In the genomic region with DNA sequence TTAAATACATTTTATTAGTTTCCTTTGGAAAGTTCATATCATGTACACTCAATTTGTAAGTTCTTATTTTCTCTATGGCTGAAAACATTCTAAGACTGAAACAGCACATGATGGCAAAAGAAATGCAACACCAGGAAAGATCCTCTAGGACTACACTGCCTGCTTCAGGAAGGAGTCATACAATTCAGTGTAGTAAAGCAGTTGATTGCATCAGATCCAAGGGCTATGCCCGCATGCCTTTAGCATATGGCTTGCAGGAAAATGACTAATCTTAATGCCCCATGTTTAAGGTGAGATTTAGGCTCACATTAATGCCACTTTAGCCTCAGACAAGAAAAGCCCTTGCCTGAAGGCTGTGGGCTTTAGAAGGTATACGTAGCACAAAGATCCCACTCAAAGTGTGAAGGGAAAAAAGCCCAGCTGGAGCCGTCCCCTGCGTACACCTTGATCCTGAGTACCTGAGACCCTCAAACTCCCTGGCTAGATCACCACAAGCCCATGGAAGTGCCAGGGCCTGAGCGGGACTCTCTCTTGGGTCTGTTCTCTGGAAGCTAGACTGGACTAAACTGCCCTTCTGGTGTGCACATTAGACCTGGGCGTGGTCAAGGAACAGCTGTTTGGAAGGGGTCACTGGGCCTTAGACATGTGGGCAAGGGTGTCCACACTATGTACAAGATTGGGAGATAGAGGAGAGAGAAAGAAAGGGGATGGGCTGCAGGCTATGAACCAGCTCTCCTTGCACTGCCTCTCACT, we compare ENCODE assay signal across 16 cellular contexts. TPM values are rescaled to one million over a fixed set of nuclear protein-coding genes. Genes with fewer than 3 reads are reported as not detected.
DNase-seq lines count a peak whose midpoint lies in the region; ATAC-seq and TF ChIP-seq lines count a peak whose summit lies in the region.
"Had no signal": no experiment of that assay in that cellular context is flagged by ENCODE, and none has a peak within 500 bp of the region (broad histone marks: within the 10 kb centered on the region; RNA-seq: fewer than 3 reads in every experiment).

No MANE protein-coding gene starts in this region.

- H2BK20ac ChIP-seq in H9 (ENCODE audit: low read depth, low read length, poor library complexity, severe bottlenecking) = no peak overlapping the region

- no peak overlapping the region for H2AFZ ChIP-seq in H9 (ENCODE audit: low read length)

- no CpG with 5 or more reads among the region's 6 CpGs for WGBS in H9 (ENCODE audit: extremely low coverage, insufficient read length, low lambda C conversion rate)
- 90 to 92% methylated on average over 6 of the region's 6 CpGs for WGBS in endodermal cell (ENCODE audit: insufficient coverage in 1 of 2, insufficient read length in 1 of 2), 2 experiments
- WGBS in psoas muscle, 3 donors = 83 to 94% (median 86%) methylated on average over 6 of the region's 6 CpGs

- H3K36me3 Mint-ChIP-seq in H9 (ENCODE audit: insufficient read depth in 1 of 3, low read depth in 3 of 3) (no peaks in the 10 kb centered on the region), endodermal cell (ENCODE audit: low read depth) (no peaks in the 10 kb centered on the region)

- ATAC-seq in psoas muscle = peak; percentile 36 to 82 (median 64)
- ATAC-seq: effector memory CD8-positive, alpha-beta T cell had no signal

- H3K9me3 ChIP-seq in H9 (ENCODE audit: control insufficient read depth, low read depth, low read length) (no peaks in the 10 kb centered on the region), endodermal cell (ENCODE audit: control insufficient read depth, low read length) (no peaks in the 10 kb centered on the region), psoas muscle (no peaks in the 10 kb centered on the region)
- H3K9me3 ChIP-seq: adrenal gland, stomach had no signal

- H3K27me3 Mint-ChIP-seq in H9 (ENCODE audit: low read depth) (no peaks in the 10 kb centered on the region), endodermal cell (ENCODE audit: insufficient read depth) (no peaks in the 10 kb centered on the region)
- H3K27me3 Mint-ChIP-seq: effector memory CD8-positive, alpha-beta T cell had no signal

- H4K20me1 ChIP-seq in H9 (ENCODE audit: control insufficient read depth, insufficient read depth, insufficient read length) = no peaks in the 10 kb centered on the region

- H3K27me3 ChIP-seq in H9 (ENCODE audit: insufficient read depth, low read length) = no peaks in the 10 kb centered on the region
- H3K27me3 ChIP-seq in endodermal cell (ENCODE audit: control insufficient read depth, insufficient read depth, low read length, poor library complexity, severe bottlenecking) = no peaks in the 10 kb centered on the region
- H3K27me3 ChIP-seq in psoas muscle (ENCODE audit: insufficient read depth in 3 of 3, low read length in 2 of 3) = no peaks in the 10 kb centered on the region
- H3K27me3 ChIP-seq: adrenal gland, stomach had no signal

- no peak overlapping the region for H2AK5ac ChIP-seq in H9 (ENCODE audit: insufficient read length, low read length)

- no peak overlapping the region for H2BK15ac ChIP-seq in H9 (ENCODE audit: low read depth, low read length)

- H3K4me1 Mint-ChIP-seq in H9 = no peaks in the 10 kb centered on the region
- peaks cover 5% of the 10 kb centered on the region for H3K4me1 Mint-ChIP-seq in endodermal cell

- no peak overlapping the region for H4K91ac ChIP-seq in H9 (ENCODE audit: insufficient read length, low read depth, low read length)

- H3K4me3 ChIP-seq in endodermal cell (ENCODE audit: low read length) (no peak overlapping the region), psoas muscle (no peak overlapping the region)
- H3K4me3 ChIP-seq: adrenal gland, stomach had no signal

- H2BK120ac ChIP-seq in H9 (ENCODE audit: low read depth, low read length, poor library complexity, severe bottlenecking) = no peak overlapping the region

- H3K9ac ChIP-seq in H9 (ENCODE audit: extremely low read depth, insufficient read length, low read length) (no peak overlapping the region), endodermal cell (ENCODE audit: extremely low read depth, low read length, poor library complexity, severe bottlenecking) (no peak overlapping the region)

- no peaks in the 10 kb centered on the region for H3K79me1 ChIP-seq in H9 (ENCODE audit: insufficient read depth, low read depth, low read length, poor library complexity, severe bottlenecking)

- no peak overlapping the region for H3K4me3 Mint-ChIP-seq in H9
- H3K4me3 Mint-ChIP-seq in endodermal cell = no peak overlapping the region
- H3K4me3 Mint-ChIP-seq: effector memory CD8-positive, alpha-beta T cell had no signal

- H3K56ac ChIP-seq in H9 (ENCODE audit: insufficient read length, low read depth, low read length) = no peak overlapping the region

- H3K36me3 ChIP-seq in endodermal cell (ENCODE audit: control insufficient read depth, insufficient read depth, low read length) (no peaks in the 10 kb centered on the region), psoas muscle (ENCODE audit: insufficient read depth in 1 of 2, low read depth in 1 of 2) (no peaks in the 10 kb centered on the region)
- H3K36me3 ChIP-seq: adrenal gland had no signal

- intact Hi-C loops in psoas muscle (cut with DNase I) = no loop called here

- H3K79me2 ChIP-seq in H9 (ENCODE audit: insufficient read depth, low read length) = no peaks in the 10 kb centered on the region

- no peaks in the 10 kb centered on the region for H3K4me1 ChIP-seq in H9 (ENCODE audit: insufficient read depth, low read length)
- H3K4me1 ChIP-seq in endodermal cell (ENCODE audit: control insufficient read depth, insufficient read depth, low read length) = no peaks in the 10 kb centered on the region
- H3K4me1 ChIP-seq in psoas muscle = peaks cover 1% of the 10 kb centered on the region
- H3K4me1 ChIP-seq: adrenal gland, stomach had no signal

- no peak overlapping the region for H2BK12ac ChIP-seq in H9 (ENCODE audit: insufficient read length, low read depth, low read length)

- no peaks in the 10 kb centered on the region for H3K23me2 ChIP-seq in H9 (ENCODE audit: insufficient read length, low read depth, low read length, poor library complexity, severe bottlenecking)

- H2BK5ac ChIP-seq in H9 (ENCODE audit: insufficient read length, low read length) = no peak overlapping the region

- H3K9me3 Mint-ChIP-seq in H9 = no peaks in the 10 kb centered on the region
- H3K9me3 Mint-ChIP-seq in endodermal cell = no peaks in the 10 kb centered on the region

- DNase-seq in H9 (no peak), NCI-H82 treated with DMSO at 0.1 percent for 48 hours (lab: John Stamatoyannopoulos, UW; ENCODE audit: unreplicated experiment) (peak; percentile 69), endodermal cell (no peak), psoas muscle (no peak), AG08396 (ENCODE audit: low spot score) (no peak), DMS79 treated with DMSO at 0.1 percent for 48 hours (lab: John Stamatoyannopoulos, UW) (no peak)
- no peak for DNase-seq in stimulated activated CD4-positive, alpha-beta T cell treated with anti-CD3 and anti-CD28 coated beads, Interleukin-2, amount 100 ng/mL, for 24 hours
- DNase-seq: adrenal gland; DMS79; effector memory CD8-positive, alpha-beta T cell; midbrain; NCI-H1105 treated with DMSO at 0.1 percent for 48 hours; stimulated activated CD4-positive, alpha-beta T cell treated with anti-CD3 and anti-CD28 coated beads, Interleukin-4, amount 100 ng/mL, for 4 hours; stomach; T-helper 9 cell had no signal

- no peak overlapping the region for H3K18ac ChIP-seq in H9 (ENCODE audit: insufficient read length, low read depth, low read length)

- H3K4me2 ChIP-seq in H9 (ENCODE audit: insufficient read depth, insufficient read length, low read length) = no peak overlapping the region

- H4K5ac ChIP-seq in H9 (ENCODE audit: insufficient read length, low read depth, low read length) = no peak overlapping the region

- H3K27ac ChIP-seq in H9 (ENCODE audit: insufficient read length, low read depth, low read length) (no peak overlapping the region), endodermal cell (ENCODE audit: low read depth, low read length) (no peak overlapping the region), psoas muscle (no peak overlapping the region)
- H3K27ac ChIP-seq: adrenal gland, stomach had no signal

- H3K14ac ChIP-seq in H9 (ENCODE audit: insufficient read depth, low read length) = no peak overlapping the region

- TF ChIP-seq CTCF in H9 (conservative IDR thresholded peaks at IDR 0.05) (peak; percentile 38; the same call in 2 of the 3 replicates), endodermal cell (conservative IDR thresholded peaks at IDR 0.05) (peak; percentile 49), psoas muscle (IDR thresholded peaks at IDR 0.05) (no peak)

- H3K27ac Mint-ChIP-seq in H9 = peak overlapping the region in 2 of 3 experiments; percentile 59 to 61; a peak in 2 of 7 replicates
- H3K27ac Mint-ChIP-seq in endodermal cell = no peak overlapping the region

- H3K23ac ChIP-seq in H9 (ENCODE audit: insufficient read length, low read depth, low read length) = no peak overlapping the region

- no peak overlapping the region for H3K4ac ChIP-seq in H9 (ENCODE audit: low read depth, low read length)

- H3T11ph ChIP-seq in H9 (ENCODE audit: low read length) = no peak overlapping the region

- H4K8ac ChIP-seq in H9 (replicated peaks; ENCODE audit: insufficient read length, low read depth, low read length) = no peak overlapping the region

RNA-seq across cellular contexts. Expression of gene ESRRG, which starts 52.9 kb away (rescaled TPM):
- total RNA-seq in H9 (2021) (0.44 and 0.48 TPM in 2 replicates), endodermal cell (1 to 10 TPM; 5.1 to 6.7 TPM), psoas muscle (10 to 100 TPM in 3 of 4 donors, 1 to 10 TPM in 1; 5.3 to 34.4 (median 19.9) TPM)
- polyA plus RNA-seq in endodermal cell (2013, experiment 1 of 2) = 2.1 TPM
- polyA plus RNA-seq in endodermal cell (2013, experiment 2 of 2) = 2.0 TPM
- 1 to 10 TPM; 2.5 to 3.0 (median 2.8) TPM for polyA plus RNA-seq in psoas muscle
- total RNA-seq: pulmonary artery endothelial cell had no signal
